In genomic region chr9:37197158-37198033, GRCh38 we compare ENCODE assay signal across 8 cellular contexts.
DNase-seq lines count a peak whose midpoint lies in the region; ATAC-seq, FAIRE-seq and TF ChIP-seq lines count a peak whose summit lies in the region.

No MANE protein-coding gene starts in this region.

- H3K27me3 ChIP-seq in pancreas, result no peaks in the 10 kb centered on the region

- H3K9me3 ChIP-seq in pancreas, result no peaks in the 10 kb centered on the region

- intact Hi-C loops in pancreas (cut with DNase I), result no loop called here

- no peak for TF ChIP-seq CTCF in pancreas (IDR thresholded peaks at IDR 0.05)

- no peaks in the 10 kb centered on the region for H3K4me1 ChIP-seq in pancreas

- peak; percentile 47 for DNase-seq in NOMO-1 treated with dmso at 0.1 percent for 144 hours (lab: John Stamatoyannopoulos, UW; ENCODE audit: unreplicated experiment)
- DNase-seq in epithelial cell of prostate (ENCODE audit: low read depth, low spot score), result peak; percentile 18
- no peak for DNase-seq in NCI-H526 treated with DMSO at 0.1 percent for 48 hours (lab: John Stamatoyannopoulos, UW)
- no peak for DNase-seq in pancreas
- no peak for DNase-seq in SW 1271 (lab: John Stamatoyannopoulos, UW)
- no peak for DNase-seq in NCI-H1105 (lab: John Stamatoyannopoulos, UW)

- FAIRE-seq in pancreas (lab: Jason Lieb, UNC), result no peak

- H3K27ac ChIP-seq in epithelial cell of prostate (peak overlapping the region; percentile 45), pancreas (no peak overlapping the region)

- no peak overlapping the region for H3K4me3 ChIP-seq in pancreas

- no peaks in the 10 kb centered on the region for H3K36me3 ChIP-seq in pancreas

- 60 to 66% methylated on average over 4 of the region's 4 CpGs for WGBS in pancreas, 2 donors

- ATAC-seq in GM18502 (IDR thresholded peaks at IDR 0.05; ENCODE audit: poor library complexity, unreplicated experiment) (peak; percentile 60), HG02642 (IDR thresholded peaks at IDR 0.05; ENCODE audit: poor library complexity, unreplicated experiment) (peak; percentile 42), pancreas (no peak)

Comparison
In these comparisons a context has a peak if more than half of its experiments do, and no peak if none do; other contexts are left out.
1. ATAC-seq: peak in GM18502 (single experiment) and HG02642 (single experiment); none in pancreas (0 of 4).
2. DNase-seq: peak in NOMO-1 treated with dmso at 0.1 percent for 144 hours (single experiment) and epithelial cell of prostate (single experiment); none in NCI-H526 treated with DMSO at 0.1 percent for 48 hours (single experiment), pancreas (0 of 6), SW 1271 (0 of 2) and NCI-H1105 (single experiment).